In genomic region chr12:65930114-65930828, GRCh38 we compare ENCODE assay signal across 1 cellular context.
TF ChIP-seq lines count a peak whose summit lies in the region.

No MANE protein-coding gene starts in this region.

TF ChIP-seq in WTC11, 78 proteins besides CTCF, POLR2A, EP300 and RAD21 (continued from another document):
- no peak for TF ChIP-seq ATF6 (CRISPR knock-in tag; IDR thresholded peaks at IDR 0.05)
- no peak for TF ChIP-seq FOXP1 (CRISPR knock-in tag; IDR thresholded peaks at IDR 0.05; ENCODE audit: borderline replicate concordance)
- no peak for TF ChIP-seq FOXK1 (CRISPR knock-in tag; IDR thresholded peaks at IDR 0.05)
- peak; percentile 45; the same call in 1 of the 2 replicates for TF ChIP-seq GABPB1 (CRISPR knock-in tag; IDR thresholded peaks at IDR 0.05)
TF ChIP-seq in WTC11: peak in this region for 1.
